Comparison of ENCODE assay signal across 8 cellular contexts in genomic region chr22:25564979-25565677, GRCh38. TPM values are rescaled to one million over a fixed set of nuclear protein-coding genes. Genes with fewer than 3 reads are reported as not detected.
DNase-seq lines count a peak whose midpoint lies in the region; ATAC-seq, FAIRE-seq and TF ChIP-seq lines count a peak whose summit lies in the region.

No MANE protein-coding gene starts in this region.

- H3K9ac ChIP-seq in OCI-LY1 (ENCODE audit: low read length), result peak overlapping the region; percentile 74

- H3K4me1 ChIP-seq in CD4-positive, alpha-beta memory T cell (ENCODE audit: insufficient read depth, low read length), result peaks cover 18% of the 10 kb centered on the region
- H3K4me1 ChIP-seq in GM23338 (ENCODE audit: insufficient read depth) (peaks cover 44% of the 10 kb centered on the region), OCI-LY1 (ENCODE audit: insufficient read depth, low read length, severe bottlenecking) (peaks cover 42% of the 10 kb centered on the region)

- peak overlapping the region; percentile 3 to 29 for H3K4me3 ChIP-seq in CD4-positive, alpha-beta memory T cell (ENCODE audit: low read length in 2 of 2)
- H3K4me3 ChIP-seq in GM23338 (peak overlapping the region; percentile 78), OCI-LY1 (ENCODE audit: low read depth, low read length, poor library complexity, severe bottlenecking) (peak overlapping the region; percentile 92)

- H3F3A ChIP-seq in GM23338 (replicated peaks; ENCODE audit: low read depth), result no peaks in the 10 kb centered on the region
- no peaks in the 10 kb centered on the region for H3F3A ChIP-seq in OCI-LY1 (ENCODE audit: insufficient read depth, low read length)

- H3K36me3 ChIP-seq in CD4-positive, alpha-beta memory T cell (ENCODE audit: insufficient read depth, low read length), result no peaks in the 10 kb centered on the region
- H3K36me3 ChIP-seq in GM23338 (ENCODE audit: insufficient read depth) (no peaks in the 10 kb centered on the region), OCI-LY1 (ENCODE audit: insufficient read depth, low read length) (no peaks in the 10 kb centered on the region)

- peak in 2 of 5 donors; percentile 0 to 3 for DNase-seq in CD4-positive, alpha-beta memory T cell
- DNase-seq in GM23338 (ENCODE audit: low spot score) (peak; percentile 91), left colon (peak in 1 of 2 donors; percentile 49), H54 (ENCODE audit: insufficient read length, low spot score) (no peak)
- DNase-seq in stimulated activated CD8-positive, alpha-beta memory T cell treated with anti-CD3 and anti-CD28 coated beads, Interleukin-4, amount 100 ng/mL, for 48 hours, result peak; percentile 53

- H3K4me1 Mint-ChIP-seq in CD4-positive, alpha-beta memory T cell, result peaks cover 14 to 26% (median 21%) of the 10 kb centered on the region in 4 donors
- H3K4me1 Mint-ChIP-seq in GM23338 (peaks cover 48% of the 10 kb centered on the region), brain (peaks cover 68% of the 10 kb centered on the region)

- no peaks in the 10 kb centered on the region for H3K27me3 ChIP-seq in CD4-positive, alpha-beta memory T cell (ENCODE audit: insufficient read depth, low read length)
- H3K27me3 ChIP-seq in GM23338 (ENCODE audit: insufficient read depth) (peaks cover 17% of the 10 kb centered on the region), OCI-LY1 (ENCODE audit: insufficient read depth, low read length) (peaks cover 8% of the 10 kb centered on the region; the same call in 1 of the 2 replicates)

- peaks cover 0 to 4% of the 10 kb centered on the region in 2 donors for H3K36me3 Mint-ChIP-seq in CD4-positive, alpha-beta memory T cell
- H3K36me3 Mint-ChIP-seq in GM23338 (ENCODE audit: low read depth) (no peaks in the 10 kb centered on the region; the same call in 2 of the 3 replicates), brain (no peaks in the 10 kb centered on the region)

- H3K79me2 ChIP-seq in GM23338 (replicated peaks; ENCODE audit: insufficient read depth) (peaks cover 47% of the 10 kb centered on the region), OCI-LY1 (ENCODE audit: insufficient read depth, low read length) (no peaks in the 10 kb centered on the region)

- H3K27ac Mint-ChIP-seq in CD4-positive, alpha-beta memory T cell, result peak overlapping the region in 5 of 7 donors; percentile 9 to 89 (median 68)
- H3K27ac Mint-ChIP-seq in GM23338, result no peak overlapping the region
- peak overlapping the region; percentile 78 to 93 (median 85) for H3K27ac Mint-ChIP-seq in brain

- no peaks in the 10 kb centered on the region for H3K9me3 Mint-ChIP-seq in CD4-positive, alpha-beta memory T cell
- H3K9me3 Mint-ChIP-seq in GM23338 (no peaks in the 10 kb centered on the region), brain (no peaks in the 10 kb centered on the region)

- TF ChIP-seq POLR2A in H54 (IDR thresholded peaks at IDR 0.05; ENCODE audit: low read depth, low read length), result no peak

- H2AFZ ChIP-seq in GM23338, result no peak overlapping the region
- H2AFZ ChIP-seq in OCI-LY1 (ENCODE audit: low read length), result peak overlapping the region; percentile 76; the same call in 1 of the 2 replicates

- H3K9me2 ChIP-seq in GM23338 (ENCODE audit: insufficient read depth) (no peaks in the 10 kb centered on the region), OCI-LY1 (ENCODE audit: low read depth, low read length) (no peaks in the 10 kb centered on the region)

- H3K4me2 ChIP-seq in GM23338, result peak overlapping the region; percentile 97
- peak overlapping the region; percentile 86 for H3K4me2 ChIP-seq in OCI-LY1 (ENCODE audit: low read length)

- peak overlapping the region; percentile 91 to 99 (median 96) for H3K4me3 Mint-ChIP-seq in CD4-positive, alpha-beta memory T cell
- peak overlapping the region; percentile 88 for H3K4me3 Mint-ChIP-seq in GM23338
- H3K4me3 Mint-ChIP-seq in brain, result peak overlapping the region; percentile 88 to 99 (median 96)

- H3K9me3 ChIP-seq in CD4-positive, alpha-beta memory T cell (ENCODE audit: control insufficient read depth in 1 of 2, low read length in 2 of 2), result no peaks in the 10 kb centered on the region
- H3K9me3 ChIP-seq in OCI-LY1 (ENCODE audit: low read length), result no peaks in the 10 kb centered on the region

- CTCF ChIA-PET in CD4-positive, alpha-beta memory T cell (lab: Charles Lee; ENCODE audit: partially characterized antibody), result no interaction called here

- intact Hi-C loops in CD4-positive, alpha-beta memory T cell (cut with micrococcal nuclease), result loop anchor here (10.0 kb wide), 1 partner anchor 140 kb away; no protein-coding TSS in a partner anchor
- intact Hi-C loops in left colon (cut with DNase I, micrococcal nuclease), result no loop called here

- H4K20me1 ChIP-seq in GM23338 (replicated peaks; ENCODE audit: insufficient read depth) (peaks cover 21% of the 10 kb centered on the region), OCI-LY1 (ENCODE audit: insufficient read depth, low read length) (no peaks in the 10 kb centered on the region)

- TF ChIP-seq CTCF in GM23338 (conservative IDR thresholded peaks at IDR 0.05; ENCODE audit: low read depth in 2 of 2), result no peak
- no peak for TF ChIP-seq CTCF in OCI-LY1 (IDR thresholded peaks at IDR 0.05; ENCODE audit: low read length)
- TF ChIP-seq CTCF in brain (conservative IDR thresholded peaks at IDR 0.05), result no peak

- FAIRE-seq in H54 (lab: Jason Lieb, UNC), result no peak

- no peak overlapping the region for H3K27ac ChIP-seq in CD4-positive, alpha-beta memory T cell (ENCODE audit: low read depth, low read length)
- H3K27ac ChIP-seq in GM23338 (ENCODE audit: low read depth) (no peak overlapping the region), OCI-LY1 (ENCODE audit: low read depth, low read length, poor library complexity, severe bottlenecking) (no peak overlapping the region)

- peak; percentile 63 for ATAC-seq in GM23338
- peak; percentile 53 for ATAC-seq in left colon
- ATAC-seq in GM19395 (IDR thresholded peaks at IDR 0.05; ENCODE audit: unreplicated experiment), result no peak

- H3K27me3 Mint-ChIP-seq in CD4-positive, alpha-beta memory T cell, result peaks cover 5 to 13% of the 10 kb centered on the region in 2 donors
- H3K27me3 Mint-ChIP-seq in GM23338 (ENCODE audit: insufficient read depth, low read depth, poor library complexity) (peaks cover 14% of the 10 kb centered on the region), brain (peaks cover 5% of the 10 kb centered on the region)

- POLR2A ChIA-PET in CD4-positive, alpha-beta memory T cell (lab: Charles Lee; ENCODE audit: partially characterized antibody), result interaction anchor here (0.9 kb wide), 1 partner anchor 10 kb away, joined by 3 read pairs; no protein-coding TSS in a partner anchor

TF ChIP-seq in GM23338, 12 proteins besides CTCF, POLR2A, EP300 and RAD21:
- TF ChIP-seq, protein P1, sequence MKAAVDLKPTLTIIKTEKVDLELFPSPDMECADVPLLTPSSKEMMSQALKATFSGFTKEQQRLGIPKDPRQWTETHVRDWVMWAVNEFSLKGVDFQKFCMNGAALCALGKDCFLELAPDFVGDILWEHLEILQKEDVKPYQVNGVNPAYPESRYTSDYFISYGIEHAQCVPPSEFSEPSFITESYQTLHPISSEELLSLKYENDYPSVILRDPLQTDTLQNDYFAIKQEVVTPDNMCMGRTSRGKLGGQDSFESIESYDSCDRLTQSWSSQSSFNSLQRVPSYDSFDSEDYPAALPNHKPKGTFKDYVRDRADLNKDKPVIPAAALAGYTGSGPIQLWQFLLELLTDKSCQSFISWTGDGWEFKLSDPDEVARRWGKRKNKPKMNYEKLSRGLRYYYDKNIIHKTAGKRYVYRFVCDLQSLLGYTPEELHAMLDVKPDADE (IDR thresholded peaks at IDR 0.05), result no peak
- TF ChIP-seq STAT1 (IDR thresholded peaks at IDR 0.05; ENCODE audit: unreplicated experiment), result no peak
- no peak for TF ChIP-seq EZH2 (IDR thresholded peaks at IDR 0.05; ENCODE audit: low read depth, unreplicated experiment)
- TF ChIP-seq EZH2phosphoT487 (IDR thresholded peaks at IDR 0.05; ENCODE audit: unreplicated experiment), result no peak
- no peak for TF ChIP-seq JUNB (IDR thresholded peaks at IDR 0.05; ENCODE audit: unreplicated experiment)
- TF ChIP-seq CREB1 (CRISPR knock-in tag; IDR thresholded peaks at IDR 0.05; ENCODE audit: low read depth), result no peak

RNA-seq across cellular contexts. Expression of gene GRK3, which starts 0.7 kb away (rescaled TPM):
- 1 to 10 TPM; 2.9 to 3.2 TPM for total RNA-seq in CD4-positive, alpha-beta memory T cell
- polyA plus RNA-seq in CD4-positive, alpha-beta memory T cell, result under 1 TPM; 0.11 to 0.13 TPM
- total RNA-seq in GM23338 (2014; rRNA removed; shearing (Covaris generic)), result 24.9 and 25.3 TPM in 2 replicates
- 6.0 and 6.4 TPM in 2 replicates for polyA plus RNA-seq in GM23338 (2016; fragmentation: Nextera tagmentation; extraction: Ambion mirVana)
- 2.5 TPM for polyA plus RNA-seq in brain (ENCODE audit: insufficient read depth, low read depth, low replicate concordance)
- total RNA-seq in left colon, result 1 to 10 TPM; 2.3 to 4.1 TPM

Comparison
In these comparisons a context has a peak if more than half of its experiments do, and no peak if none do; other contexts are left out.
1. H3K4me3 ChIP-seq: peak in every context shown above with its lines; median percentile 92 in OCI-LY1; 78 in GM23338; 16 in CD4-positive, alpha-beta memory T cell.